In genomic region chr17:43584666-43585102, GRCh38 we compare ENCODE assay signal across 27 cellular contexts. TPM values are rescaled to one million over a fixed set of nuclear protein-coding genes. Genes with fewer than 3 reads are reported as not detected.
DNase-seq lines count a peak whose midpoint lies in the region; ATAC-seq and TF ChIP-seq lines count a peak whose summit lies in the region.
"Had no signal": no experiment of that assay in that cellular context is flagged by ENCODE, and none has a peak within 500 bp of the region (broad histone marks: within the 10 kb centered on the region; RNA-seq: fewer than 3 reads in every experiment).

No MANE protein-coding gene starts in this region.

- intact Hi-C loops in activated CD4-positive, alpha-beta memory T cell treated with anti-CD3 and anti-CD28 coated beads for 36 hours (cut with micrococcal nuclease), result no loop called here

- peak; percentile 81 for ATAC-seq in omental fat pad (ENCODE audit: low FRiP score)
- ATAC-seq: activated naive CD8-positive, alpha-beta T cell treated with anti-CD3 and anti-CD28 coated beads, Interleukin-2, amount 50 U/mL, for 24 hours; GM12878; Right ventricle myocardium inferior; T-cell; upper lobe of right lung had no signal

- H3K36me3 ChIP-seq in SJSA1, result no peaks in the 10 kb centered on the region
- H3K36me3 ChIP-seq: upper lobe of right lung had no signal

- TF ChIP-seq CTCF in cardiac fibroblast (IDR thresholded peaks at IDR 0.05; ENCODE audit: low read depth, low read length) (no peak), omental fat pad (IDR thresholded peaks at IDR 0.05) (no peak)

- H3K27me3 Mint-ChIP-seq in activated CD4-positive, alpha-beta memory T cell treated with anti-CD3 and anti-CD28 coated beads for 36 hours, result no peaks in the 10 kb centered on the region
- H3K27me3 Mint-ChIP-seq: activated naive CD8-positive, alpha-beta T cell treated with anti-CD3 and anti-CD28 coated beads, Interleukin-2, amount 50 U/mL, for 24 hours; activated T-cell treated with anti-CD3 and anti-CD28 coated beads, Interleukin-2, amount 50 U/mL, for 24 hours; progenitor cell of endocrine pancreas had no signal

- H3K27ac Mint-ChIP-seq in activated CD4-positive, alpha-beta memory T cell treated with anti-CD3 and anti-CD28 coated beads for 36 hours, result no peak overlapping the region
- H3K27ac Mint-ChIP-seq: activated naive CD8-positive, alpha-beta T cell treated with anti-CD3 and anti-CD28 coated beads, Interleukin-2, amount 50 U/mL, for 24 hours; activated T-cell treated with anti-CD3 and anti-CD28 coated beads, Interleukin-2, amount 50 U/mL, for 24 hours; progenitor cell of endocrine pancreas; T-cell had no signal

- H3K27ac ChIP-seq in SJSA1, result peak overlapping the region; percentile 4; the same call in 1 of the 2 replicates
- H3K27ac ChIP-seq: BLaER1 treated with 17β-estradiol and CSF1 and Interleukin-3, amounts not matched to agents 10 nM and 100 nM; HL-60; upper lobe of right lung had no signal

- DNase-seq in EH (ENCODE audit: low read depth), result peak; percentile 55
- DNase-seq in SJSA1 (ENCODE audit: low read depth in 1 of 2, low spot score in 2 of 2), result no peak
- peak; percentile 15 to 64 for DNase-seq in cardiac fibroblast (ENCODE audit: low read depth in 2 of 2)
- DNase-seq in omental fat pad (ENCODE audit: low spot score), result no peak
- DNase-seq in NCI-H187 (lab: John Stamatoyannopoulos, UW), result no peak
- DNase-seq in activated CD4-positive, alpha-beta memory T cell treated with anti-CD3 and anti-CD28 coated beads for 36 hours, result no peak
- DNase-seq in ecto neural progenitor cell (ENCODE audit: low spot score), result no peak
- DNase-seq in AG20443 (ENCODE audit: low spot score), result no peak
- DNase-seq: ACHN; activated CD4-positive, alpha-beta T cell treated with anti-CD3 and anti-CD28 coated beads for 1 hour; activated CD8-positive, alpha-beta memory T cell treated with anti-CD3 and anti-CD28 coated beads for 24 hours; activated gamma-delta T cell treated with Interleukin-2 at 50 U/mL for 16 hours; activated naive CD8-positive, alpha-beta T cell treated with anti-CD3 and anti-CD28 coated beads, Interleukin-2, amount 50 U/mL, for 24 hours; activated T-cell treated with anti-CD3 and anti-CD28 coated beads, Interleukin-2, amount 50 U/mL, for 24 hours; cortex of kidney; DND-41; NCI-H1105 treated with DMSO at 0.1 percent for 48 hours; NCI-H2081 treated with DMSO at 0.1 percent for 48 hours; stimulated activated CD4-positive, alpha-beta T cell treated with anti-CD3 and anti-CD28 coated beads, Interleukin-1b, Interleukin-23, amount 100 ng/mL, for 48 hours; T-cell; upper lobe of right lung had no signal

- peaks cover under 1% of the 10 kb centered on the region for H3K4me1 Mint-ChIP-seq in activated CD4-positive, alpha-beta memory T cell treated with anti-CD3 and anti-CD28 coated beads for 36 hours (ENCODE audit: low read depth)

- H3K4me3 ChIP-seq in SJSA1, result no peak overlapping the region
- H3K4me3 ChIP-seq in cardiac fibroblast (replicated peaks in 1 of 2; ENCODE audit: low read depth in 2 of 2, low read length in 2 of 2), result no peak overlapping the region
- H3K4me3 ChIP-seq: BLaER1 treated with 17β-estradiol and CSF1 and Interleukin-3, amounts not matched to agents 10 nM and 100 nM; GM12878; upper lobe of right lung had no signal

- no peaks in the 10 kb centered on the region for H3K9me3 Mint-ChIP-seq in activated CD4-positive, alpha-beta memory T cell treated with anti-CD3 and anti-CD28 coated beads for 36 hours
- H3K9me3 Mint-ChIP-seq: activated naive CD8-positive, alpha-beta T cell treated with anti-CD3 and anti-CD28 coated beads, Interleukin-2, amount 50 U/mL, for 24 hours; activated T-cell treated with anti-CD3 and anti-CD28 coated beads, Interleukin-2, amount 50 U/mL, for 24 hours; T-cell had no signal

- H3K27me3 ChIP-seq in SJSA1 (replicated peaks), result no peaks in the 10 kb centered on the region
- H3K27me3 ChIP-seq: BLaER1 treated with 17β-estradiol and CSF1 and Interleukin-3, amounts not matched to agents 10 nM and 100 nM; upper lobe of right lung had no signal

- H3K9me3 ChIP-seq in SJSA1 (replicated peaks), result no peaks in the 10 kb centered on the region; the same call in 1 of the 2 replicates
- H3K9me3 ChIP-seq: upper lobe of right lung had no signal

- no peaks in the 10 kb centered on the region for H3K36me3 Mint-ChIP-seq in activated CD4-positive, alpha-beta memory T cell treated with anti-CD3 and anti-CD28 coated beads for 36 hours
- H3K36me3 Mint-ChIP-seq: T-cell had no signal

- H3K4me1 ChIP-seq in SJSA1 (replicated peaks), result peaks cover 30% of the 10 kb centered on the region
- H3K4me1 ChIP-seq: upper lobe of right lung had no signal

- POLR2A ChIA-PET in activated CD4-positive, alpha-beta memory T cell treated with anti-CD3 and anti-CD28 coated beads for 36 hours (lab: Charles Lee), result no interaction called here

- H3K4me3 Mint-ChIP-seq in activated CD4-positive, alpha-beta memory T cell treated with anti-CD3 and anti-CD28 coated beads for 36 hours, result no peak overlapping the region
- H3K4me3 Mint-ChIP-seq: activated naive CD8-positive, alpha-beta T cell treated with anti-CD3 and anti-CD28 coated beads, Interleukin-2, amount 50 U/mL, for 24 hours; activated T-cell treated with anti-CD3 and anti-CD28 coated beads, Interleukin-2, amount 50 U/mL, for 24 hours; T-cell had no signal

- CTCF ChIA-PET in activated CD4-positive, alpha-beta memory T cell treated with anti-CD3 and anti-CD28 coated beads for 36 hours (lab: Charles Lee), result no interaction called here

RNA-seq across cellular contexts. Expression of gene ETV4, which starts 38.5 kb away (rescaled TPM):
- total RNA-seq in SJSA1 (2014; rRNA removed; shearing (Covaris generic)), result 7.2 and 16.8 TPM in 2 replicates
- 1 to 10 TPM in 1 of 4 donors, under 1 TPM in 1, not detected in 2; 0.37 to 1.3 TPM for total RNA-seq in omental fat pad
- 1 to 10 TPM; 2.7 to 4.2 TPM for total RNA-seq in activated CD4-positive, alpha-beta memory T cell treated with anti-CD3 and anti-CD28 coated beads for 36 hours
- total RNA-seq: OCI-LY7 had no signal

Comparison
In these comparisons a context has a peak if more than half of its experiments do, and no peak if none do; other contexts are left out.
1. DNase-seq: peak in EH (single experiment) and cardiac fibroblast (2 of 2); none in SJSA1 (0 of 2), omental fat pad (single experiment), NCI-H187 (0 of 2), activated CD4-positive, alpha-beta memory T cell treated with anti-CD3 and anti-CD28 coated beads for 36 hours (single experiment), ecto neural progenitor cell (single experiment) and AG20443 (single experiment).